In genomic region chr17:29140051-29140582, GRCh38 we compare ENCODE assay signal across 8 cellular contexts. TPM values are rescaled to one million over a fixed set of nuclear protein-coding genes. Genes with fewer than 3 reads are reported as not detected.
A peak's percentile ranks its signal among the peaks of the same experiment; 100 is the strongest.
DNase-seq lines count a peak whose midpoint lies in the region; ATAC-seq and FAIRE-seq lines count a peak whose summit lies in the region.

No MANE protein-coding gene starts in this region.

- no peaks in the 10 kb centered on the region for H3K9me3 Mint-ChIP-seq in IgD-negative memory B cell
- no peaks in the 10 kb centered on the region for H3K9me3 Mint-ChIP-seq in T-helper 2 cell treated with Interferon-gamma antibody and Interleukin-4, amounts not matched to agents 5 μg/mL and 100 μg/mL, for 36 hours

- H3K27me3 ChIP-seq in small intestine (ENCODE audit: control insufficient read depth in 2 of 2, insufficient read depth in 2 of 2, low read length in 2 of 2), result no peaks in the 10 kb centered on the region

- H3K9me3 ChIP-seq in small intestine (ENCODE audit: control insufficient read depth, low read depth), result no peaks in the 10 kb centered on the region

- peaks cover 1% of the 10 kb centered on the region for H3K36me3 Mint-ChIP-seq in IgD-negative memory B cell
- H3K36me3 Mint-ChIP-seq in T-helper 2 cell treated with Interferon-gamma antibody and Interleukin-4, amounts not matched to agents 5 μg/mL and 100 μg/mL, for 36 hours (ENCODE audit: low read depth), result peaks cover 26% of the 10 kb centered on the region

- peak overlapping the region; percentile 36 to 90 for H3K27ac ChIP-seq in small intestine (ENCODE audit: low read depth in 1 of 2, low read length in 1 of 2)

- peak overlapping the region; percentile 92 to 98 (median 95) for H3K4me3 Mint-ChIP-seq in IgD-negative memory B cell
- peak overlapping the region; percentile 94 for H3K4me3 Mint-ChIP-seq in T-helper 2 cell treated with Interferon-gamma antibody and Interleukin-4, amounts not matched to agents 5 μg/mL and 100 μg/mL, for 36 hours

- FAIRE-seq in small intestine (lab: Jason Lieb, UNC), result no peak

- peak overlapping the region; percentile 93 to 98 (median 97) for H3K27ac Mint-ChIP-seq in IgD-negative memory B cell
- peak overlapping the region; percentile 99 for H3K27ac Mint-ChIP-seq in T-helper 2 cell treated with Interferon-gamma antibody and Interleukin-4, amounts not matched to agents 5 μg/mL and 100 μg/mL, for 36 hours

- peak; percentile 59 for DNase-seq in NK-92 treated with Interleukin-12 subunit alpha and Interleukin-12 subunit beta, amount 100 ng/mL, for 24 hours (lab: John Stamatoyannopoulos, UW)
- DNase-seq in NK-92 (lab: John Stamatoyannopoulos, UW; ENCODE audit: unreplicated experiment), result no peak
- DNase-seq in T-helper 2 cell treated with Interferon-gamma antibody and Interleukin-4, amounts not matched to agents 5 μg/mL and 100 μg/mL, for 36 hours (ENCODE audit: low spot score), result peak; percentile 88
- DNase-seq in amygdala (lab: John Stamatoyannopoulos, UW), result peak in 42 of 56 donors; percentile 16 to 82 (median 60)
- DNase-seq in hippocampal formation (lab: John Stamatoyannopoulos, UW), result peak; percentile 28 to 74
- peak; percentile 79 for DNase-seq in small intestine

- peaks cover 0 to 6% of the 10 kb centered on the region in 2 donors for H3K4me1 ChIP-seq in small intestine (ENCODE audit: control insufficient read depth in 2 of 2, insufficient read depth in 1 of 2, low read depth in 1 of 2, low read length in 1 of 2)

- no peaks in the 10 kb centered on the region for H3K27me3 Mint-ChIP-seq in IgD-negative memory B cell
- no peaks in the 10 kb centered on the region for H3K27me3 Mint-ChIP-seq in T-helper 2 cell treated with Interferon-gamma antibody and Interleukin-4, amounts not matched to agents 5 μg/mL and 100 μg/mL, for 36 hours (ENCODE audit: low read depth)

- peak overlapping the region; percentile 37 to 40 for H3K4me3 ChIP-seq in small intestine (ENCODE audit: low read depth in 1 of 2, low read length in 2 of 2)

- H3K36me3 ChIP-seq in small intestine (ENCODE audit: control insufficient read depth in 2 of 2, insufficient read depth in 2 of 2, low read length in 2 of 2), result peaks cover 2% of the 10 kb centered on the region in 2 donors

- H3K4me1 Mint-ChIP-seq in IgD-negative memory B cell, result peaks cover 32 to 52% (median 42%) of the 10 kb centered on the region in 3 donors
- peaks cover 54% of the 10 kb centered on the region for H3K4me1 Mint-ChIP-seq in T-helper 2 cell treated with Interferon-gamma antibody and Interleukin-4, amounts not matched to agents 5 μg/mL and 100 μg/mL, for 36 hours (ENCODE audit: low read depth)

- 5 to 11% (median 6%) methylated on average over 14 of the region's 14 CpGs for WGBS in small intestine, 3 donors

- no peak for ATAC-seq in GM19397 (IDR thresholded peaks at IDR 0.05; ENCODE audit: unreplicated experiment)

RNA-seq across cellular contexts. Expression of gene MYO18A, which starts 40.1 kb away (rescaled TPM):
- polyA plus RNA-seq in IgD-negative memory B cell (39.6 TPM), small intestine (10 to 100 TPM; 42.9 to 66.9 (median 61.9) TPM)
